21 cellular contexts compared by ENCODE assay signal in the genomic region with DNA sequence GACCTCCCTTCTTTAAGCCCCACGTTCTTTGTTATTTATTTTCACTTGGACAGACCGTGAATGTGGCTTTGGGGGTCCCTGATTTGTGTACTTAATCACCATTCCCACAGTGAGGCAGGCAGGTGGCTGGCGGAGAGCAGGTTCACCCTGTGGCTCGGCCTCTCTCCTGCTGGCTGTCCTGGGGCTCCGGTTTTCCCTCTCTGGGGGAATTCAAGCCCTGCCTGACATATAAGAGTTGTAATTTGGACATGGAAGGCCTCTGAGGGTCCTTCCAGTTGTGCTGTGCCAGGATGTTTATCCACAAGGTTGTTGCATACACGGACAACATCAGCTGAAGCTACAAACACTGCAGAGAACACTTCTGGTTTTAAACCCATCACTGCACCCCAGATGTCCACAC.
A peak's percentile ranks its signal among the peaks of the same experiment; 100 is the strongest.
DNase-seq lines count a peak whose midpoint lies in the region; ATAC-seq and TF ChIP-seq lines count a peak whose summit lies in the region.
"Had no signal": no experiment of that assay in that cellular context is flagged by ENCODE, and none has a peak within 500 bp of the region (broad histone marks: within the 10 kb centered on the region; RNA-seq: fewer than 3 reads in every experiment).

No MANE protein-coding gene starts in this region.

- H3K27ac Mint-ChIP-seq in chondrocyte (ENCODE audit: unreplicated experiment) = no peak overlapping the region
- H3K27ac Mint-ChIP-seq: CD4-positive, CD25-positive, alpha-beta regulatory T cell; CD8-positive, alpha-beta memory T cell had no signal

- H3K27me3 ChIP-seq in stomach (peaks cover 0 to 16% (median 0%) of the 10 kb centered on the region in 3 donors), upper lobe of right lung (peaks cover 3% of the 10 kb centered on the region), esophagus squamous epithelium (peaks cover 0 to 18% (median 0%) of the 10 kb centered on the region in 4 donors)
- H3K27me3 ChIP-seq: BE2C had no signal

- peaks cover 33% of the 10 kb centered on the region for H3K9me3 Mint-ChIP-seq in chondrocyte (ENCODE audit: low read depth)

- no peaks in the 10 kb centered on the region for H3K36me3 Mint-ChIP-seq in chondrocyte (ENCODE audit: low read depth)
- H3K36me3 Mint-ChIP-seq: CD4-positive, CD25-positive, alpha-beta regulatory T cell had no signal

- H3K27ac ChIP-seq in stomach (no peak overlapping the region), upper lobe of right lung (no peak overlapping the region), esophagus squamous epithelium (no peak overlapping the region)
- H3K27ac ChIP-seq: GM23248, HL-60 had no signal

- H3K4me3 Mint-ChIP-seq in chondrocyte (ENCODE audit: unreplicated experiment) = no peak overlapping the region
- H3K4me3 Mint-ChIP-seq: CD8-positive, alpha-beta memory T cell had no signal

- no peaks in the 10 kb centered on the region for H3K4me1 ChIP-seq in stomach
- H3K4me1 ChIP-seq in upper lobe of right lung = no peaks in the 10 kb centered on the region
- no peaks in the 10 kb centered on the region for H3K4me1 ChIP-seq in esophagus squamous epithelium
- H3K4me1 ChIP-seq: BE2C, HAP-1 had no signal

- WGBS in stomach, 5 donors = 49 to 67% (median 62%) methylated on average over 6 of the region's 6 CpGs
- 56 to 62% methylated on average over 6 of the region's 6 CpGs for WGBS in esophagus squamous epithelium, 2 donors

- ATAC-seq in left lobe of liver = no peak
- ATAC-seq in upper lobe of right lung = no peak
- ATAC-seq: GM12878 had no signal

- intact Hi-C loops in stomach (cut with DNase I; ENCODE audit: low total_unique reads) = no loop called here
- intact Hi-C loops in upper lobe of right lung (cut with DNase I) = no loop called here
- intact Hi-C loops in esophagus squamous epithelium (cut with DNase I) = no loop called here

- no peak for TF ChIP-seq EP300 in stomach (IDR thresholded peaks at IDR 0.05)

- H3K9me3 ChIP-seq in stomach (peaks cover 5 to 24% (median 13%) of the 10 kb centered on the region in 4 donors), upper lobe of right lung (peaks cover 6% of the 10 kb centered on the region), esophagus squamous epithelium (peaks cover 0 to 8% (median 0%) of the 10 kb centered on the region in 3 donors)
- H3K9me3 ChIP-seq: BE2C, HAP-1 had no signal

- H3K27me3 Mint-ChIP-seq in chondrocyte (ENCODE audit: low read depth) = no peaks in the 10 kb centered on the region
- H3K27me3 Mint-ChIP-seq: CD4-positive, CD25-positive, alpha-beta regulatory T cell had no signal

- DNase-seq in chondrocyte (ENCODE audit: low spot score) = peak; percentile 19
- DNase-seq in left lobe of liver (ENCODE audit: low spot score) = peak; percentile 12
- peak; percentile 16 for DNase-seq in stomach
- peak; percentile 11 for DNase-seq in upper lobe of right lung
- no peak for DNase-seq in activated CD4-positive, alpha-beta T cell treated with anti-CD3 and anti-CD28 coated beads, Interleukin-2, amount 50 U/mL, for 4 hours
- no peak for DNase-seq in NCI-H2227 treated with DMSO at 0.1 percent for 48 hours (lab: John Stamatoyannopoulos, UW)
- DNase-seq in esophagus squamous epithelium (lab: John Stamatoyannopoulos, UW) = no peak
- DNase-seq: ACHN; BE2C; C1 segment of cervical spinal cord; CD4-positive, CD25-positive, alpha-beta regulatory T cell; CD8-positive, alpha-beta memory T cell; COR-L47; DMS 273 treated with DMSO at 0.1 percent for 48 hours; DMS53; DND-41; EL; GM23248 had no signal

- no peak for TF ChIP-seq CTCF in chondrocyte (IDR thresholded peaks at IDR 0.05)
- TF ChIP-seq CTCF in stomach (IDR thresholded peaks at IDR 0.05) = no peak
- no peak for TF ChIP-seq CTCF in upper lobe of right lung (IDR thresholded peaks at IDR 0.05)
- no peak for TF ChIP-seq CTCF in esophagus squamous epithelium (IDR thresholded peaks at IDR 0.05)

- H3K4me3 ChIP-seq in stomach (no peak overlapping the region), upper lobe of right lung (no peak overlapping the region), esophagus squamous epithelium (no peak overlapping the region)
- H3K4me3 ChIP-seq: GM12878, GM23248, HAP-1 had no signal

- no peaks in the 10 kb centered on the region for H3K4me1 Mint-ChIP-seq in chondrocyte (ENCODE audit: low read depth)
- H3K4me1 Mint-ChIP-seq: CD4-positive, CD25-positive, alpha-beta regulatory T cell; CD8-positive, alpha-beta memory T cell had no signal

- TF ChIP-seq POLR2A in stomach (IDR thresholded peaks at IDR 0.05) (no peak), esophagus squamous epithelium (IDR thresholded peaks at IDR 0.05) (no peak)

- H3K36me3 ChIP-seq in stomach (no peaks in the 10 kb centered on the region), upper lobe of right lung (no peaks in the 10 kb centered on the region), esophagus squamous epithelium (no peaks in the 10 kb centered on the region)
- H3K36me3 ChIP-seq: BE2C, HAP-1 had no signal

Comparison
In these comparisons a context has a peak if more than half of its experiments do, and no peak if none do; other contexts are left out.
1. DNase-seq: peak in chondrocyte (single experiment), left lobe of liver (single experiment), stomach (single experiment) and upper lobe of right lung (single experiment); none in activated CD4-positive, alpha-beta T cell treated with anti-CD3 and anti-CD28 coated beads, Interleukin-2, amount 50 U/mL, for 4 hours (0 of 2), NCI-H2227 treated with DMSO at 0.1 percent for 48 hours (single experiment) and esophagus squamous epithelium (single experiment).